16 cellular contexts compared by ENCODE assay signal in the genomic region with DNA sequence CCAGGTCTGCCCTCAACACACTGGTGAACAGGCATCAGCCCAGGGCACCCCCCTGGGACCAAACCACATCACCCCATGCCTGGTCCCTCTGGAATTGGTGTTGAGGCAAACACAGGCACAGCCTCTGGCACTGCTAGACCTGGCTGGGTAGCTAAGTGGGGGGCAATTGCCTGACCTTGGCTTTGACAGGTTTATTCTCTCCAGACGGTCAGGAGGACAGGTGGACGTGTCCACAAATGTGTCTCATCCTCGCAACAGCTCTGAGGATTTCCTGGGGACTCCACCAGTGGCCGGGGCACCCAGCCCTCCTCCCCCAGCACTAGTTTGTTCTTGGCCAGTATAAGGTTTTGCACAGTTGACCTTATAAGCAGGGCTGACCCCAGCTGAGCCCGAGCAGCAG.
"Had no signal": no experiment of that assay in that cellular context is flagged by ENCODE, and none has a peak within 500 bp of the region (broad histone marks: within the 10 kb centered on the region; RNA-seq: fewer than 3 reads in every experiment).

No MANE protein-coding gene starts in this region.

- H3K27ac Mint-ChIP-seq: activated naive CD4-positive, alpha-beta T cell treated with anti-CD3 and anti-CD28 coated beads, Interleukin-2, amount 50 U/mL, for 24 hours; progenitor cell of endocrine pancreas had no signal

- ATAC-seq: esophagus mucosa; naive thymus-derived CD8-positive, alpha-beta T cell had no signal

- H3K27me3 Mint-ChIP-seq: activated naive CD4-positive, alpha-beta T cell treated with anti-CD3 and anti-CD28 coated beads, Interleukin-2, amount 50 U/mL, for 24 hours; activated T-cell treated with anti-CD3 and anti-CD28 coated beads, Interleukin-2, amount 50 U/mL, for 24 hours; naive thymus-derived CD8-positive, alpha-beta T cell; progenitor cell of endocrine pancreas had no signal

- H3K27me3 ChIP-seq: cardiac muscle cell, hepatocyte, sigmoid colon, tibial artery, vagina had no signal

- H3K4me3 Mint-ChIP-seq: activated naive CD4-positive, alpha-beta T cell treated with anti-CD3 and anti-CD28 coated beads, Interleukin-2, amount 50 U/mL, for 24 hours; activated T-cell treated with anti-CD3 and anti-CD28 coated beads, Interleukin-2, amount 50 U/mL, for 24 hours; naive thymus-derived CD8-positive, alpha-beta T cell had no signal

- H3K9me3 Mint-ChIP-seq: activated naive CD4-positive, alpha-beta T cell treated with anti-CD3 and anti-CD28 coated beads, Interleukin-2, amount 50 U/mL, for 24 hours; activated T-cell treated with anti-CD3 and anti-CD28 coated beads, Interleukin-2, amount 50 U/mL, for 24 hours; naive thymus-derived CD8-positive, alpha-beta T cell had no signal

- H3K4me1 ChIP-seq: left ventricle myocardium inferior, tibial artery, vagina had no signal

- H3K4me3 ChIP-seq: cardiac muscle cell, hepatocyte, left ventricle myocardium inferior, sigmoid colon, tibial artery, vagina had no signal

- DNase-seq: activated CD4-positive, alpha-beta T cell treated with anti-CD3 and anti-CD28 coated beads for 1 hour; activated CD4-positive, alpha-beta T cell treated with anti-CD3 and anti-CD28 coated beads, Interleukin-2, amount 50 U/mL, for 48 hours; kidney; left ventricle myocardium inferior; naive thymus-derived CD8-positive, alpha-beta T cell; sigmoid colon; stimulated activated CD4-positive, alpha-beta T cell treated with anti-CD3 and anti-CD28 coated beads, Interleukin-1b, Interleukin-23, amount 100 ng/mL, for 48 hours; T1000; tibial artery had no signal

- H3K27ac ChIP-seq: cardiac muscle cell, hepatocyte, sigmoid colon, tibial artery, vagina had no signal

- H3K9me3 ChIP-seq: left ventricle myocardium inferior, sigmoid colon, tibial artery, vagina had no signal
